In genomic region chr2:95728878-95729511, GRCh38 we compare ENCODE assay signal across 8 cellular contexts.
DNase-seq lines count a peak whose midpoint lies in the region; ATAC-seq and TF ChIP-seq lines count a peak whose summit lies in the region.

No MANE protein-coding gene starts in this region.

- TF ChIP-seq CTCF in activated CD8-positive, alpha-beta T cell treated with anti-CD3 and anti-CD28 coated beads for 36 hours (IDR thresholded peaks at IDR 0.05): peak; percentile 40
- peak; percentile 59 to 85 (median 82) for TF ChIP-seq CTCF in gastroesophageal sphincter (IDR thresholded peaks at IDR 0.05)

- DNase-seq in DMS79 treated with DMSO at 0.1 percent for 48 hours (lab: John Stamatoyannopoulos, UW) (peak; percentile 68), NCI-H526 (lab: John Stamatoyannopoulos, UW) (peak; percentile 82 to 88), trophoblast cell (peak; percentile 75 to 84), NCI-H446 treated with DMSO at 0.1 percent for 48 hours (lab: John Stamatoyannopoulos, UW) (no peak), T-helper 9 cell (no peak)
- peak; percentile 59 for DNase-seq in activated CD8-positive, alpha-beta T cell treated with anti-CD3 and anti-CD28 coated beads for 36 hours

- H3K4me3 ChIP-seq in gastroesophageal sphincter (no peak overlapping the region), trophoblast cell (ENCODE audit: low read depth, low read length) (no peak overlapping the region)

- H3K18ac ChIP-seq in trophoblast cell (ENCODE audit: low read length): no peak overlapping the region

- H3K4ac ChIP-seq in trophoblast cell (ENCODE audit: low read depth, low read length): no peak overlapping the region

- TF ChIP-seq POLR2A in gastroesophageal sphincter (IDR thresholded peaks at IDR 0.05): no peak

- intact Hi-C loops in activated CD8-positive, alpha-beta T cell treated with anti-CD3 and anti-CD28 coated beads for 36 hours (cut with micrococcal nuclease): no loop called here

- H3K79me2 ChIP-seq in trophoblast cell (ENCODE audit: control insufficient read depth, insufficient read depth, low read length, poor library complexity): no peaks in the 10 kb centered on the region

- H3K14ac ChIP-seq in trophoblast cell (ENCODE audit: low read length): no peak overlapping the region

- H3K36me3 ChIP-seq in gastroesophageal sphincter: no peaks in the 10 kb centered on the region
- no peaks in the 10 kb centered on the region for H3K36me3 ChIP-seq in trophoblast cell (ENCODE audit: control insufficient read depth in 1 of 2, insufficient read depth in 2 of 2, low read length in 2 of 2)

- no peak for TF ChIP-seq EP300 in gastroesophageal sphincter (IDR thresholded peaks at IDR 0.05)

- no peak overlapping the region for H4K8ac ChIP-seq in trophoblast cell (ENCODE audit: low read depth, low read length)

- H3K79me1 ChIP-seq in trophoblast cell (ENCODE audit: low read length): no peaks in the 10 kb centered on the region

- H3K27me3 Mint-ChIP-seq in activated CD8-positive, alpha-beta T cell treated with anti-CD3 and anti-CD28 coated beads for 36 hours: peaks cover 7% of the 10 kb centered on the region

- WGBS in gastroesophageal sphincter (ENCODE audit: low coverage in 1 of 2), 2 donors: 10 to 12% methylated on average over 6 to 7 of the region's 7 CpGs
- WGBS in trophoblast cell (ENCODE audit: extremely low coverage, insufficient coverage, insufficient read length): no CpG with 5 or more reads among the region's 7 CpGs

- H3K27ac Mint-ChIP-seq in activated CD8-positive, alpha-beta T cell treated with anti-CD3 and anti-CD28 coated beads for 36 hours: no peak overlapping the region

- no peak overlapping the region for H2AFZ ChIP-seq in trophoblast cell (ENCODE audit: insufficient read depth, low read length, poor library complexity)

- no peaks in the 10 kb centered on the region for H3K36me3 Mint-ChIP-seq in activated CD8-positive, alpha-beta T cell treated with anti-CD3 and anti-CD28 coated beads for 36 hours (ENCODE audit: low read depth)

- H3K27ac ChIP-seq in gastroesophageal sphincter (no peak overlapping the region), trophoblast cell (ENCODE audit: low read depth, low read length) (no peak overlapping the region)

- H2BK5ac ChIP-seq in trophoblast cell (ENCODE audit: low read depth, low read length, poor library complexity): no peak overlapping the region

- H3K9me3 Mint-ChIP-seq in activated CD8-positive, alpha-beta T cell treated with anti-CD3 and anti-CD28 coated beads for 36 hours: no peaks in the 10 kb centered on the region

- H3K27me3 ChIP-seq in gastroesophageal sphincter (peaks cover 11% of the 10 kb centered on the region), trophoblast cell (ENCODE audit: insufficient read depth, low read length) (no peaks in the 10 kb centered on the region)

- no peak overlapping the region for H3K4me3 Mint-ChIP-seq in activated CD8-positive, alpha-beta T cell treated with anti-CD3 and anti-CD28 coated beads for 36 hours

- H4K12ac ChIP-seq in trophoblast cell (ENCODE audit: low read depth, low read length): no peak overlapping the region

- peak; percentile 59 for ATAC-seq in HG02885 (IDR thresholded peaks at IDR 0.05; ENCODE audit: poor library complexity, unreplicated experiment)
- ATAC-seq in activated CD8-positive, alpha-beta T cell treated with anti-CD3 and anti-CD28 coated beads for 36 hours: peak; percentile 72
- peak; percentile 91 for ATAC-seq in gastroesophageal sphincter

- H2BK120ac ChIP-seq in trophoblast cell (ENCODE audit: insufficient read depth, low read length, poor library complexity): no peak overlapping the region

- H4K91ac ChIP-seq in trophoblast cell (ENCODE audit: low read depth, low read length): no peak overlapping the region

- no peak overlapping the region for H2BK12ac ChIP-seq in trophoblast cell (ENCODE audit: low read length)

- no peak overlapping the region for H3K4me2 ChIP-seq in trophoblast cell (ENCODE audit: low read length)

- H3K4me1 ChIP-seq in gastroesophageal sphincter (no peaks in the 10 kb centered on the region), trophoblast cell (ENCODE audit: control insufficient read depth in 1 of 2, insufficient read depth in 2 of 2, low read length in 2 of 2) (no peaks in the 10 kb centered on the region)

- no peaks in the 10 kb centered on the region for H3K4me1 Mint-ChIP-seq in activated CD8-positive, alpha-beta T cell treated with anti-CD3 and anti-CD28 coated beads for 36 hours (ENCODE audit: low read depth)

- H3K23ac ChIP-seq in trophoblast cell (ENCODE audit: low read length): no peak overlapping the region

- H3K9ac ChIP-seq in trophoblast cell (ENCODE audit: low read length): no peak overlapping the region

- CTCF ChIA-PET in activated CD8-positive, alpha-beta T cell treated with anti-CD3 and anti-CD28 coated beads for 36 hours (lab: Charles Lee): interaction anchor here (1.4 to 1.6 kb wide), 2 partner anchors 15 to 315 kb away, joined by 3 read pairs; no protein-coding TSS in a partner anchor

- H2AK5ac ChIP-seq in trophoblast cell (ENCODE audit: low read length): no peak overlapping the region

- H3K9me3 ChIP-seq in gastroesophageal sphincter (no peaks in the 10 kb centered on the region), trophoblast cell (ENCODE audit: insufficient read depth, low read depth, low read length) (no peaks in the 10 kb centered on the region)

- POLR2A ChIA-PET in activated CD8-positive, alpha-beta T cell treated with anti-CD3 and anti-CD28 coated beads for 36 hours (lab: Charles Lee): no interaction called here

Comparison
In these comparisons a context has a peak if more than half of its experiments do, and no peak if none do; other contexts are left out.
1. DNase-seq: peak in DMS79 treated with DMSO at 0.1 percent for 48 hours (single experiment), NCI-H526 (2 of 2), activated CD8-positive, alpha-beta T cell treated with anti-CD3 and anti-CD28 coated beads for 36 hours (single experiment) and trophoblast cell (2 of 2); none in NCI-H446 treated with DMSO at 0.1 percent for 48 hours (single experiment) and T-helper 9 cell (single experiment).
2. Peak in every context shown above with its lines, with median percentiles within 50 percentile points of each other: ATAC-seq.